ENCODE assay signal across 18 cellular contexts in the genomic region with DNA sequence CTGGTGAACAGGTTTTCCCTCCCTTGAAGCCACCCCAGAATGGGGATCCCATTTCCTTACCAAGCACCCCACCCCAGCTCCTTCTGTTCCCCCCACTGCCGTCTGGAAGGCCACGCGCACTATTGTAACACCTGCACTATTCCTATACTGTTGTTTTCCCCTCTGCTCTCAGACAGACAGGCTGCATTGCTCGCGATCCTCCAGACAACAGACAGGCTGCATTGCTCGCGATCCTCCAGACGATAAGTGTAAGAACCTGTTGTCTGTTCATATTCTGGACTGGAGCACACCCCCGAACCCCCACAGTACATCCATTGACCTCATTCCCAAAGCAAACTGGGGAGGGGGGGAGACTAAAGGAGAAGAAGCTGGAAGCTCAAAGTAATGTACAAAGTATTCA.
DNase-seq lines count a peak whose midpoint lies in the region; ATAC-seq and TF ChIP-seq lines count a peak whose summit lies in the region.
"Had no signal": no experiment of that assay in that cellular context is flagged by ENCODE, and none has a peak within 500 bp of the region (broad histone marks: within the 10 kb centered on the region; RNA-seq: fewer than 3 reads in every experiment).

No MANE protein-coding gene starts in this region.

- no peak for TF ChIP-seq CTCF in left ventricle myocardium inferior (IDR thresholded peaks at IDR 0.05; ENCODE audit: borderline replicate concordance)
- no peak for TF ChIP-seq CTCF in lower lobe of right lung (IDR thresholded peaks at IDR 0.05)
- no peak for TF ChIP-seq CTCF in WERI-Rb-1 (IDR thresholded peaks at IDR 0.05; ENCODE audit: low read depth, low read length)

- H3K4me1 ChIP-seq in left ventricle myocardium inferior = peaks cover 70% of the 10 kb centered on the region
- peaks cover 70% of the 10 kb centered on the region for H3K4me1 ChIP-seq in lower lobe of right lung
- H3K4me1 ChIP-seq: body of pancreas had no signal

- no peak for ATAC-seq in Right ventricle myocardium inferior
- ATAC-seq in lower lobe of right lung = no peak
- ATAC-seq in HG03097 (IDR thresholded peaks at IDR 0.05; ENCODE audit: low FRiP score, unreplicated experiment) = no peak

- H3K36me3 ChIP-seq in left ventricle myocardium inferior = no peaks in the 10 kb centered on the region
- no peaks in the 10 kb centered on the region for H3K36me3 ChIP-seq in lower lobe of right lung
- no peaks in the 10 kb centered on the region for H3K36me3 ChIP-seq in WERI-Rb-1
- H3K36me3 ChIP-seq: stomach, upper lobe of left lung had no signal

- no peak overlapping the region for H3K4me3 ChIP-seq in left ventricle myocardium inferior
- H3K4me3 ChIP-seq in lower lobe of right lung = no peak overlapping the region
- no peak overlapping the region for H3K4me3 ChIP-seq in WERI-Rb-1 (ENCODE audit: low read depth, low read length)
- H3K4me3 ChIP-seq: body of pancreas, GM23248, stomach, upper lobe of left lung had no signal

- DNase-seq in DMS 273 (lab: John Stamatoyannopoulos, UW; ENCODE audit: unreplicated experiment) = peak; percentile 59
- no peak for DNase-seq in DMS 273 treated with DMSO at 0.1 percent for 48 hours (lab: John Stamatoyannopoulos, UW)
- DNase-seq in left ventricle myocardium inferior = no peak
- no peak for DNase-seq in Right ventricle myocardium inferior (ENCODE audit: missing footprints)
- no peak for DNase-seq in lower lobe of right lung
- DNase-seq in WERI-Rb-1 = no peak
- no peak for DNase-seq in SHP77 treated with DMSO at 0.1 percent for 48 hours (lab: John Stamatoyannopoulos, UW)
- DNase-seq: activated CD4-positive, alpha-beta memory T cell treated with anti-CD3 and anti-CD28 coated beads for 36 hours; activated naive CD4-positive, alpha-beta T cell treated with anti-CD3 and anti-CD28 coated beads, Interleukin-2, amount 50 U/mL, for 16 hours; activated T-cell treated with anti-CD3 and anti-CD28 coated beads, Interleukin-2, amount 50 U/mL, for 24 hours; endodermal cell; stimulated activated CD4-positive, alpha-beta T cell treated with anti-CD3 and anti-CD28 coated beads, Interleukin-4, amount 100 ng/mL, for 4 hours had no signal

- intact Hi-C loops in left ventricle myocardium inferior (cut with micrococcal nuclease) = no loop called here
- intact Hi-C loops in Right ventricle myocardium inferior (cut with DNase I) = loop anchor here (5.0 kb wide), 1 partner anchor 104 kb away; no protein-coding TSS in a partner anchor
- intact Hi-C loops in lower lobe of right lung (cut with DNase I) = no loop called here

- H3K27me3 ChIP-seq in left ventricle myocardium inferior (ENCODE audit: low read depth) = no peaks in the 10 kb centered on the region
- no peaks in the 10 kb centered on the region for H3K27me3 ChIP-seq in lower lobe of right lung (ENCODE audit: low read depth)
- H3K27me3 ChIP-seq in WERI-Rb-1 (ENCODE audit: insufficient read depth, low read depth, severe bottlenecking) = no peaks in the 10 kb centered on the region
- H3K27me3 ChIP-seq: body of pancreas, stomach, upper lobe of left lung had no signal

- H3K27ac ChIP-seq in left ventricle myocardium inferior (replicated peaks) (peak overlapping the region; percentile 81), lower lobe of right lung (peak overlapping the region; percentile 66), WERI-Rb-1 (no peak overlapping the region; the same call in 1 of the 2 replicates)
- H3K27ac ChIP-seq: 22Rv1, GM23248, stomach had no signal

- H3K9me3 ChIP-seq in left ventricle myocardium inferior (replicated peaks) (no peaks in the 10 kb centered on the region), lower lobe of right lung (no peaks in the 10 kb centered on the region), WERI-Rb-1 (ENCODE audit: severe bottlenecking) (no peaks in the 10 kb centered on the region)
- H3K9me3 ChIP-seq: body of pancreas, stomach, upper lobe of left lung had no signal
